Comparison of ENCODE assay signal across 28 cellular contexts in the genomic region with DNA sequence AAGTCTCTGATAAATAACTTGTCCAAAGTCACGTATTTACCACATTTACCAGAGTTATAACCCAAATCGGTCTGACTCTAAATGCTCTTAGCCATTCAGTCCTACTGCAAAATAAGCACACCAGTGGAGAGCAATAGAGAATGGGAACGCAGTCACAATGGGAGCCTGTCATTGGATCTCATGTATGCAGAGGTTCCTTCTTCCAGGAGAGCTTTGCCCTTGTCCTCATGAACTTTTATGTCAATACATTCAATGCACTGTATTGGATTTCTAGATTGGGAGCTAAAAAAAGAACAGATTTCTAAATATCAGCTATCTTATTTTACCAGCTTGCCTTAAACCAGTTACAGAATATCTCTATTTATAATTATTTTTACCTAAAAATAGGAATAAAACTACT.
"Had no signal": no experiment of that assay in that cellular context is flagged by ENCODE, and none has a peak within 500 bp of the region (broad histone marks: within the 10 kb centered on the region; RNA-seq: fewer than 3 reads in every experiment).

No MANE protein-coding gene starts in this region.

- H3K4me3 ChIP-seq: colonic mucosa, coronary artery, dorsolateral prefrontal cortex, esophagus muscularis mucosa, esophagus squamous epithelium, gastrocnemius medialis, gastroesophageal sphincter, heart left ventricle, heart right ventricle had no signal

- H3K27ac ChIP-seq: colonic mucosa, coronary artery, dorsolateral prefrontal cortex, epithelial cell of prostate, esophagus muscularis mucosa, esophagus squamous epithelium, foreskin keratinocyte, gastrocnemius medialis, gastroesophageal sphincter, heart left ventricle, heart right ventricle had no signal

- DNase-seq: colonic mucosa; cortex of kidney; dermis blood vessel endothelial cell; dorsolateral prefrontal cortex; effector CD4-positive, alpha-beta T cell; effector CD8-positive, alpha-beta T cell; effector memory CD4-positive, alpha-beta T cell; effector memory CD8-positive, alpha-beta T cell; endodermal cell; erythroblast; esophagus squamous epithelium; foreskin fibroblast; foreskin keratinocyte; foreskin melanocyte; gastrocnemius medialis; glutamatergic neuron; head of caudate nucleus; heart left ventricle; heart right ventricle had no signal

- H3K9me3 ChIP-seq: colonic mucosa, esophagus muscularis mucosa, esophagus squamous epithelium, gastrocnemius medialis, gastroesophageal sphincter, heart left ventricle, heart right ventricle had no signal

- H3K27me3 ChIP-seq: colonic mucosa, dorsolateral prefrontal cortex, esophagus muscularis mucosa, esophagus squamous epithelium, foreskin keratinocyte, gastrocnemius medialis, gastroesophageal sphincter, heart left ventricle, heart right ventricle had no signal

- H3K36me3 ChIP-seq: colonic mucosa, esophagus muscularis mucosa, esophagus squamous epithelium, gastrocnemius medialis, gastroesophageal sphincter, heart left ventricle, heart right ventricle had no signal

- FAIRE-seq: colon, endometrium, endothelial cell of umbilical vein, frontal cortex had no signal

- ATAC-seq: effector memory CD8-positive, alpha-beta T cell; esophagus mucosa; foreskin keratinocyte; gastrocnemius medialis; gastroesophageal sphincter; heart left ventricle; heart right ventricle had no signal

- H3K4me1 ChIP-seq: colonic mucosa, esophagus muscularis mucosa, esophagus squamous epithelium, foreskin keratinocyte, gastrocnemius medialis, gastroesophageal sphincter, heart left ventricle, heart right ventricle had no signal
